In genomic region chr14:69685217-69685616, GRCh38 we compare ENCODE assay signal across 8 cellular contexts.
A peak's percentile ranks its signal among the peaks of the same experiment; 100 is the strongest.
DNase-seq lines count a peak whose midpoint lies in the region; ATAC-seq and TF ChIP-seq lines count a peak whose summit lies in the region.

No MANE protein-coding gene starts in this region.

- CTCF ChIA-PET in CD4-positive, alpha-beta memory T cell (lab: Charles Lee; ENCODE audit: partially characterized antibody): interaction anchor here (1.2 to 3.1 kb wide), 4 partner anchors 41 to 99 kb away, joined by 3 to 12 read pairs (median 4); no protein-coding TSS in a partner anchor

- no peak for ATAC-seq in GM21381 (IDR thresholded peaks at IDR 0.05; ENCODE audit: unreplicated experiment)
- ATAC-seq in GM21576 (IDR thresholded peaks at IDR 0.05; ENCODE audit: unreplicated experiment): no peak

- H3K36me3 Mint-ChIP-seq in CD4-positive, alpha-beta memory T cell: peaks cover 7 to 21% of the 10 kb centered on the region in 2 donors

- peak overlapping the region; percentile 22 to 89 (median 81) for H3K27ac Mint-ChIP-seq in CD4-positive, alpha-beta memory T cell

- no peak overlapping the region for H3K4me3 ChIP-seq in CD4-positive, alpha-beta memory T cell (ENCODE audit: low read length in 2 of 2)
- no peak overlapping the region for H3K4me3 ChIP-seq in thyroid gland (replicated peaks in 1 of 3)

- no peaks in the 10 kb centered on the region for H3K36me3 ChIP-seq in CD4-positive, alpha-beta memory T cell (ENCODE audit: insufficient read depth, low read length)
- H3K36me3 ChIP-seq in thyroid gland: no peaks in the 10 kb centered on the region

- POLR2A ChIA-PET in CD4-positive, alpha-beta memory T cell (lab: Charles Lee; ENCODE audit: partially characterized antibody): interaction anchor here (1.2 to 4.2 kb wide), 3 partner anchors 11 to 73 kb away, joined by 3 to 19 read pairs (median 3); partner anchors contain the start of gene SUSD6

- H3K27ac ChIP-seq in CD4-positive, alpha-beta memory T cell (ENCODE audit: low read depth, low read length): peak overlapping the region; percentile 20
- peak overlapping the region; percentile 78 to 92 (median 79) for H3K27ac ChIP-seq in thyroid gland

- peak overlapping the region in 6 of 8 donors; percentile 11 to 74 (median 45) for H3K4me3 Mint-ChIP-seq in CD4-positive, alpha-beta memory T cell

- 49 to 67% methylated on average over 3 of the region's 3 CpGs for WGBS in thyroid gland, 2 donors

- no peak for TF ChIP-seq CTCF in thyroid gland (IDR thresholded peaks at IDR 0.05)

- no peaks in the 10 kb centered on the region for H3K9me3 ChIP-seq in CD4-positive, alpha-beta memory T cell (ENCODE audit: control insufficient read depth in 1 of 2, low read length in 2 of 2)
- H3K9me3 ChIP-seq in thyroid gland: no peaks in the 10 kb centered on the region

- intact Hi-C loops in CD4-positive, alpha-beta memory T cell (cut with micrococcal nuclease): loop anchor here (2.0 kb wide), 1 partner anchor 72 kb away; no protein-coding TSS in a partner anchor
- intact Hi-C loops in thyroid gland (cut with DNase I): no loop called here

- no peaks in the 10 kb centered on the region for H3K27me3 ChIP-seq in CD4-positive, alpha-beta memory T cell (ENCODE audit: insufficient read depth, low read length)
- H3K27me3 ChIP-seq in thyroid gland: no peaks in the 10 kb centered on the region

- no peaks in the 10 kb centered on the region for H3K9me3 Mint-ChIP-seq in CD4-positive, alpha-beta memory T cell

- DNase-seq in CD4-positive, alpha-beta memory T cell: peak in 2 of 5 donors; percentile 22 to 83
- DNase-seq in NCI-H2107 (lab: John Stamatoyannopoulos, UW) (peak; percentile 59), myocyte (ENCODE audit: low read depth) (peak; percentile 43), thyroid gland (no peak), HT-29 (ENCODE audit: low spot score) (no peak)
- peak; percentile 86 for DNase-seq in activated effector memory CD4-positive, alpha-beta T cell treated with anti-CD3 and anti-CD28 coated beads, Interleukin-2, amount 50 U/mL, for 16 hours

- peaks cover 77% of the 10 kb centered on the region for H3K4me1 ChIP-seq in CD4-positive, alpha-beta memory T cell (ENCODE audit: insufficient read depth, low read length)
- H3K4me1 ChIP-seq in thyroid gland: peaks cover 62 to 84% of the 10 kb centered on the region in 2 donors

- H3K4me1 Mint-ChIP-seq in CD4-positive, alpha-beta memory T cell: peaks cover 68 to 94% (median 83%) of the 10 kb centered on the region in 4 donors

- H3K27me3 Mint-ChIP-seq in CD4-positive, alpha-beta memory T cell: no peaks in the 10 kb centered on the region

- no peak for TF ChIP-seq POLR2A in thyroid gland (IDR thresholded peaks at IDR 0.05)

Comparison
In these comparisons a context has a peak if more than half of its experiments do, and no peak if none do; other contexts are left out.
1. DNase-seq: peak in NCI-H2107 (single experiment), activated effector memory CD4-positive, alpha-beta T cell treated with anti-CD3 and anti-CD28 coated beads, Interleukin-2, amount 50 U/mL, for 16 hours (single experiment) and myocyte (single experiment); none in thyroid gland (0 of 2) and HT-29 (single experiment).